In genomic region chr14:76947078-76947837, GRCh38 we compare ENCODE assay signal across 8 cellular contexts.
DNase-seq lines count a peak whose midpoint lies in the region; ATAC-seq and TF ChIP-seq lines count a peak whose summit lies in the region.

No MANE protein-coding gene starts in this region.

- intact Hi-C loops in activated CD4-positive, alpha-beta memory T cell treated with anti-CD3 and anti-CD28 coated beads for 36 hours (cut with micrococcal nuclease): loop anchor here (1.0 kb wide), 4 partner anchors 9 to 106 kb away; no protein-coding TSS in a partner anchor

- H3K9me3 Mint-ChIP-seq in activated CD4-positive, alpha-beta memory T cell treated with anti-CD3 and anti-CD28 coated beads for 36 hours: no peaks in the 10 kb centered on the region

- peak overlapping the region in 1 of 2 donors; percentile 35 for H3K9ac ChIP-seq in duodenal mucosa (ENCODE audit: low read depth in 1 of 2, low read length in 2 of 2)

- H3K9me3 ChIP-seq in duodenal mucosa (ENCODE audit: control insufficient read depth in 1 of 2, low read length in 2 of 2) (no peaks in the 10 kb centered on the region), lung (ENCODE audit: control insufficient read depth in 2 of 2, insufficient read depth in 1 of 2, low read length in 1 of 2) (no peaks in the 10 kb centered on the region)

- H3K36me3 ChIP-seq in duodenal mucosa (ENCODE audit: control insufficient read depth in 1 of 2, insufficient read depth in 2 of 2, low read length in 2 of 2) (no peaks in the 10 kb centered on the region), lung (ENCODE audit: control insufficient read depth in 2 of 2, insufficient read depth in 2 of 2, low read length in 2 of 2) (no peaks in the 10 kb centered on the region)

- CTCF ChIA-PET in activated CD4-positive, alpha-beta memory T cell treated with anti-CD3 and anti-CD28 coated beads for 36 hours (lab: Charles Lee): interaction anchor here (0.7 to 2.0 kb wide), 24 partner anchors 9 to 124 kb away, joined by 3 to 21 read pairs (median 5); no protein-coding TSS in a partner anchor

- peak overlapping the region; percentile 23 for H3K27ac Mint-ChIP-seq in activated CD4-positive, alpha-beta memory T cell treated with anti-CD3 and anti-CD28 coated beads for 36 hours

- ATAC-seq in GM19324 (IDR thresholded peaks at IDR 0.05; ENCODE audit: low FRiP score, unreplicated experiment) (peak; percentile 82), HG03457 (IDR thresholded peaks at IDR 0.05; ENCODE audit: unreplicated experiment) (peak; percentile 63), lung (ENCODE audit: insufficient read depth, low FRiP score) (peak; percentile 84)

- H3K4me1 ChIP-seq in duodenal mucosa (ENCODE audit: control insufficient read depth in 1 of 2, insufficient read depth in 2 of 2, low read length in 2 of 2) (peaks cover 25 to 35% of the 10 kb centered on the region in 2 donors), lung (ENCODE audit: control insufficient read depth in 2 of 2, insufficient read depth in 2 of 2, low read length in 2 of 2) (peaks cover 0 to 15% of the 10 kb centered on the region in 2 donors)

- H3K4me3 ChIP-seq in duodenal mucosa (ENCODE audit: low read depth in 1 of 2, low read length in 2 of 2): no peak overlapping the region
- no peak overlapping the region for H3K4me3 ChIP-seq in lung

- peak overlapping the region; percentile 29 for H3K4me3 Mint-ChIP-seq in activated CD4-positive, alpha-beta memory T cell treated with anti-CD3 and anti-CD28 coated beads for 36 hours

- H3K27ac ChIP-seq in duodenal mucosa (ENCODE audit: low read depth, low read length) (peak overlapping the region; percentile 68), lung (ENCODE audit: low read depth in 1 of 2, low read length in 1 of 2) (peak overlapping the region; percentile 81 to 87)

- H3K27me3 Mint-ChIP-seq in activated CD4-positive, alpha-beta memory T cell treated with anti-CD3 and anti-CD28 coated beads for 36 hours: no peaks in the 10 kb centered on the region

- POLR2A ChIA-PET in activated CD4-positive, alpha-beta memory T cell treated with anti-CD3 and anti-CD28 coated beads for 36 hours (lab: Charles Lee): interaction anchor here (0.5 to 1.4 kb wide), 4 partner anchors 15 to 85 kb away, joined by 3 to 5 read pairs (median 4); no protein-coding TSS in a partner anchor

- TF ChIP-seq CTCF in lung (IDR thresholded peaks at IDR 0.05; ENCODE audit: control extremely low read depth, extremely low read depth): peak; percentile 28

- H3K36me3 Mint-ChIP-seq in activated CD4-positive, alpha-beta memory T cell treated with anti-CD3 and anti-CD28 coated beads for 36 hours: no peaks in the 10 kb centered on the region

- H3K4me1 Mint-ChIP-seq in activated CD4-positive, alpha-beta memory T cell treated with anti-CD3 and anti-CD28 coated beads for 36 hours (ENCODE audit: low read depth): peaks cover 43% of the 10 kb centered on the region

- H3K27me3 ChIP-seq in duodenal mucosa (ENCODE audit: control insufficient read depth in 1 of 2, insufficient read depth in 2 of 2, low read length in 2 of 2): no peaks in the 10 kb centered on the region
- H3K27me3 ChIP-seq in lung (ENCODE audit: control insufficient read depth, insufficient read depth): no peaks in the 10 kb centered on the region

- WGBS in lung, 2 donors: 4 to 6% methylated on average over 26 to 28 of the region's 28 CpGs

- DNase-seq in AML-193 (lab: John Stamatoyannopoulos, UW) (peak; percentile 58 to 64), NCI-H526 (lab: John Stamatoyannopoulos, UW) (peak; percentile 74 to 94), lung (ENCODE audit: low spot score) (peak; percentile 88)
- DNase-seq in activated CD4-positive, alpha-beta memory T cell treated with anti-CD3 and anti-CD28 coated beads for 36 hours: peak; percentile 91
- DNase-seq in stimulated activated CD8-positive, alpha-beta memory T cell treated with anti-CD3 and anti-CD28 coated beads, Interleukin-12 subunit alpha, Interleukin-12 subunit beta, amount 100 ng/mL, for 1 hour (ENCODE audit: low read depth): peak; percentile 62
